ENCODE assay signal across 15 cellular contexts in genomic region chr5:61407706-61408105, GRCh38.
A peak's percentile ranks its signal among the peaks of the same experiment; 100 is the strongest.
DNase-seq lines count a peak whose midpoint lies in the region; ATAC-seq and TF ChIP-seq lines count a peak whose summit lies in the region.
"Had no signal": no experiment of that assay in that cellular context is flagged by ENCODE, and none has a peak within 500 bp of the region (broad histone marks: within the 10 kb centered on the region; RNA-seq: fewer than 3 reads in every experiment).

No MANE protein-coding gene starts in this region.

- TF ChIP-seq POLR2A in uterus (IDR thresholded peaks at IDR 0.05): no peak

- intact Hi-C loops in dendritic cell treated with granulocyte-macrophage colony-stimulating factor and Interleukin-4, amounts not matched to agents 40 ng/mL and 50 ng/mL, for 4 days (cut with micrococcal nuclease): loop anchor here (2.0 kb wide), 3 partner anchors 75 to 245 kb away; partner anchors contain the start of genes SMIM15 and ZSWIM6
- intact Hi-C loops in natural killer cell (cut with micrococcal nuclease): loop anchor here (1.0 kb wide), 2 partner anchors 75 to 245 kb away; partner anchors contain the start of genes SMIM15 and ZSWIM6
- intact Hi-C loops in uterus (cut with DNase I; ENCODE audit: low total_unique reads): no loop called here

- H2AFZ ChIP-seq in KMS-11 (ENCODE audit: low read depth): no peak overlapping the region

- H3K27ac ChIP-seq in CD4-positive, CD25-positive, alpha-beta regulatory T cell (ENCODE audit: insufficient read depth, low read length, poor library complexity, severe bottlenecking): peak overlapping the region; percentile 56
- H3K27ac ChIP-seq in KMS-11: no peak overlapping the region
- H3K27ac ChIP-seq in uterus: no peak overlapping the region

- no peak for DNase-seq in CD4-positive, CD25-positive, alpha-beta regulatory T cell
- DNase-seq in natural killer cell: no peak
- no peak for DNase-seq in uterus
- DNase-seq: activated CD4-positive, alpha-beta T cell treated with anti-CD3 and anti-CD28 coated beads for 1 hour; activated T-cell treated with anti-CD3 and anti-CD28 coated beads, Interleukin-2, amount 50 U/mL, for 1 hour; AML-193; anterior cingulate cortex; GF-D8; NCI-H1930; NK-92 treated with Interleukin-12 subunit alpha and Interleukin-12 subunit beta, amount 100 ng/mL, for 24 hours had no signal

- H4K20me1 ChIP-seq in KMS-11 (ENCODE audit: insufficient read depth): no peaks in the 10 kb centered on the region

- peak overlapping the region; percentile 1 for H3K4me3 ChIP-seq in CD4-positive, CD25-positive, alpha-beta regulatory T cell (ENCODE audit: low read depth, low read length)
- H3K4me3 ChIP-seq in KMS-11 (IDR thresholded peaks at IDR 0.05; ENCODE audit: insufficient read depth, low read depth, low read length): no peak overlapping the region
- H3K4me3 ChIP-seq in uterus: no peak overlapping the region

- peaks cover 18% of the 10 kb centered on the region; the same call in 1 of the 2 replicates for H3K79me2 ChIP-seq in KMS-11 (ENCODE audit: insufficient read depth, low read depth)

- H3K36me3 ChIP-seq in CD4-positive, CD25-positive, alpha-beta regulatory T cell (ENCODE audit: control insufficient read depth, insufficient read depth, low read length): no peaks in the 10 kb centered on the region
- no peaks in the 10 kb centered on the region for H3K36me3 ChIP-seq in KMS-11 (ENCODE audit: insufficient read depth)
- no peaks in the 10 kb centered on the region for H3K36me3 ChIP-seq in uterus

- H3K4me1 ChIP-seq in CD4-positive, CD25-positive, alpha-beta regulatory T cell (ENCODE audit: control insufficient read depth, insufficient read depth, low read length, poor library complexity, severe bottlenecking): peaks cover 8% of the 10 kb centered on the region
- H3K4me1 ChIP-seq in KMS-11 (ENCODE audit: low read depth, poor library complexity, severe bottlenecking) (peaks cover 52% of the 10 kb centered on the region), uterus (peaks cover 0 to 5% of the 10 kb centered on the region in 2 donors)

- no peaks in the 10 kb centered on the region for H3K36me3 Mint-ChIP-seq in CD4-positive, CD25-positive, alpha-beta regulatory T cell
- H3K36me3 Mint-ChIP-seq in dendritic cell treated with granulocyte-macrophage colony-stimulating factor and Interleukin-4, amounts not matched to agents 40 ng/mL and 50 ng/mL, for 4 days (ENCODE audit: low read depth): no peaks in the 10 kb centered on the region
- H3K36me3 Mint-ChIP-seq in natural killer cell: no peaks in the 10 kb centered on the region

- no peaks in the 10 kb centered on the region for H3K27me3 ChIP-seq in CD4-positive, CD25-positive, alpha-beta regulatory T cell (ENCODE audit: control insufficient read depth, insufficient read depth, low read length)
- H3K27me3 ChIP-seq in KMS-11 (ENCODE audit: insufficient read depth, low read depth) (no peaks in the 10 kb centered on the region), uterus (no peaks in the 10 kb centered on the region)

- H3K9me3 ChIP-seq in CD4-positive, CD25-positive, alpha-beta regulatory T cell (ENCODE audit: control insufficient read depth in 2 of 2, low read length in 2 of 2): no peaks in the 10 kb centered on the region
- H3K9me3 ChIP-seq in uterus: no peaks in the 10 kb centered on the region

- peak overlapping the region; percentile 47 for H3K4me2 ChIP-seq in KMS-11

- H3K9me3 Mint-ChIP-seq in CD4-positive, CD25-positive, alpha-beta regulatory T cell: peaks cover 0 to 3% (median 0%) of the 10 kb centered on the region in 7 donors
- no peaks in the 10 kb centered on the region for H3K9me3 Mint-ChIP-seq in dendritic cell treated with granulocyte-macrophage colony-stimulating factor and Interleukin-4, amounts not matched to agents 40 ng/mL and 50 ng/mL, for 4 days
- no peaks in the 10 kb centered on the region for H3K9me3 Mint-ChIP-seq in natural killer cell

- peak overlapping the region in 2 of 3 donors; percentile 89 to 97 for H3K27ac Mint-ChIP-seq in CD4-positive, CD25-positive, alpha-beta regulatory T cell
- peak overlapping the region; percentile 60 for H3K27ac Mint-ChIP-seq in dendritic cell treated with granulocyte-macrophage colony-stimulating factor and Interleukin-4, amounts not matched to agents 40 ng/mL and 50 ng/mL, for 4 days
- H3K27ac Mint-ChIP-seq in natural killer cell: peak overlapping the region; percentile 91 to 92

- H3K4me1 Mint-ChIP-seq in CD4-positive, CD25-positive, alpha-beta regulatory T cell: peaks cover 25 to 51% (median 35%) of the 10 kb centered on the region in 4 donors
- H3K4me1 Mint-ChIP-seq in dendritic cell treated with granulocyte-macrophage colony-stimulating factor and Interleukin-4, amounts not matched to agents 40 ng/mL and 50 ng/mL, for 4 days (ENCODE audit: low read depth): peaks cover 55% of the 10 kb centered on the region
- H3K4me1 Mint-ChIP-seq in natural killer cell: peaks cover 23 to 29% of the 10 kb centered on the region in 2 donors

- TF ChIP-seq CTCF in KMS-11 (conservative IDR thresholded peaks at IDR 0.05; ENCODE audit: low read depth, low read length) (no peak), natural killer cell (IDR thresholded peaks at IDR 0.05) (no peak), uterus (IDR thresholded peaks at IDR 0.05) (no peak)

- peak overlapping the region in 3 of 4 donors; percentile 73 to 87 (median 87) for H3K4me3 Mint-ChIP-seq in CD4-positive, CD25-positive, alpha-beta regulatory T cell
- no peak overlapping the region for H3K4me3 Mint-ChIP-seq in dendritic cell treated with granulocyte-macrophage colony-stimulating factor and Interleukin-4, amounts not matched to agents 40 ng/mL and 50 ng/mL, for 4 days
- H3K4me3 Mint-ChIP-seq in natural killer cell: peak overlapping the region; percentile 74

- H3K9ac ChIP-seq in KMS-11: no peak overlapping the region

- ATAC-seq in CD4-positive, CD25-positive, alpha-beta regulatory T cell (ENCODE audit: low read depth in 2 of 2): no peak
- ATAC-seq in natural killer cell (no peak), HG03045 (IDR thresholded peaks at IDR 0.05; ENCODE audit: unreplicated experiment) (no peak), GM18868 (IDR thresholded peaks at IDR 0.05; ENCODE audit: unreplicated experiment) (no peak), HG02678 (IDR thresholded peaks at IDR 0.05; ENCODE audit: unreplicated experiment) (no peak)

- H3K27me3 Mint-ChIP-seq in CD4-positive, CD25-positive, alpha-beta regulatory T cell: peaks cover 9% of the 10 kb centered on the region
- H3K27me3 Mint-ChIP-seq in dendritic cell treated with granulocyte-macrophage colony-stimulating factor and Interleukin-4, amounts not matched to agents 40 ng/mL and 50 ng/mL, for 4 days: no peaks in the 10 kb centered on the region
- no peaks in the 10 kb centered on the region for H3K27me3 Mint-ChIP-seq in natural killer cell (ENCODE audit: low read depth in 2 of 2)
